28 cellular contexts compared by ENCODE assay signal in genomic region chr2:85221291-85221690, GRCh38.
DNase-seq lines count a peak whose midpoint lies in the region; ATAC-seq and TF ChIP-seq lines count a peak whose summit lies in the region.
"Had no signal": no experiment of that assay in that cellular context is flagged by ENCODE, and none has a peak within 500 bp of the region (broad histone marks: within the 10 kb centered on the region; RNA-seq: fewer than 3 reads in every experiment).

No MANE protein-coding gene starts in this region.

- H3K4me3 ChIP-seq in fibroblast of the aortic adventitia (ENCODE audit: low read depth, low read length) (no peak overlapping the region), mesenchymal stem cell (ENCODE audit: insufficient read depth in 1 of 2, low read depth in 1 of 2, low read length in 2 of 2) (no peak overlapping the region)
- H3K4me3 ChIP-seq: esophagus muscularis mucosa, GM12878, K562, lung, pancreas, smooth muscle cell, stomach, upper lobe of left lung had no signal

- no peak overlapping the region for H4K8ac ChIP-seq in mesenchymal stem cell (ENCODE audit: low read length)

- no peak overlapping the region for H3K27ac ChIP-seq in mesenchymal stem cell (ENCODE audit: low read length, poor library complexity, severe bottlenecking)
- H3K27ac ChIP-seq in substantia nigra (ENCODE audit: low read depth, low read length, poor library complexity, severe bottlenecking): no peak overlapping the region
- H3K27ac ChIP-seq: esophagus muscularis mucosa, pancreas, stomach, upper lobe of left lung had no signal

- ATAC-seq in HG03469 (IDR thresholded peaks at IDR 0.05; ENCODE audit: unreplicated experiment): no peak
- ATAC-seq: GM12878, K562, pancreas had no signal

- no peak overlapping the region for H2AFZ ChIP-seq in mesenchymal stem cell (ENCODE audit: low read depth, low read length)

- H3K9me3 Mint-ChIP-seq in HFFc6: peaks cover 7% of the 10 kb centered on the region; the same call in 1 of the 2 replicates
- H3K9me3 Mint-ChIP-seq: neural crest cell had no signal

- peak; percentile 28 for TF ChIP-seq CTCF in HFFc6 (IDR thresholded peaks at IDR 0.05)
- no peak for TF ChIP-seq CTCF in fibroblast of the aortic adventitia (IDR thresholded peaks at IDR 0.05; ENCODE audit: insufficient read depth, low read length)

- no peaks in the 10 kb centered on the region for H3K36me3 ChIP-seq in mesenchymal stem cell (ENCODE audit: control insufficient read depth in 1 of 2, insufficient read depth in 2 of 2, low read depth in 1 of 2, low read length in 2 of 2)
- H3K36me3 ChIP-seq: esophagus muscularis mucosa, pancreas, stomach, upper lobe of left lung had no signal

- no peak overlapping the region for H2BK15ac ChIP-seq in mesenchymal stem cell (ENCODE audit: low read depth, poor library complexity, severe bottlenecking)

- no peak overlapping the region for H2BK120ac ChIP-seq in mesenchymal stem cell (ENCODE audit: low read depth, low read length)

- H2AK5ac ChIP-seq in mesenchymal stem cell (ENCODE audit: low read length, severe bottlenecking): no peak overlapping the region

- H3K27ac Mint-ChIP-seq in HFFc6: no peak overlapping the region

- H3K4me2 ChIP-seq in mesenchymal stem cell (ENCODE audit: low read length, poor library complexity, severe bottlenecking): no peak overlapping the region
- H3K4me2 ChIP-seq: smooth muscle cell had no signal

- 74% methylated on average over 4 of the region's 4 CpGs for WGBS in mesenchymal stem cell

- peaks cover 22% of the 10 kb centered on the region; the same call in 1 of the 2 replicates for H3K27me3 Mint-ChIP-seq in HFFc6 (ENCODE audit: insufficient read depth)

- peaks cover 5% of the 10 kb centered on the region for H3K4me1 Mint-ChIP-seq in HFFc6 (ENCODE audit: low read depth)

- H3K27me3 ChIP-seq in mesenchymal stem cell (ENCODE audit: control insufficient read depth in 1 of 2, insufficient read depth in 1 of 2, low read length in 2 of 2): peaks cover 0 to 5% of the 10 kb centered on the region in 2 experiments
- H3K27me3 ChIP-seq: esophagus muscularis mucosa, pancreas, stomach, upper lobe of left lung had no signal

- DNase-seq in AG08395 (ENCODE audit: low spot score): peak; percentile 24
- DNase-seq in HFFc6: no peak
- DNase-seq in fibroblast of the aortic adventitia (ENCODE audit: low read depth): peak; percentile 73
- DNase-seq in mesenchymal stem cell: no peak
- no peak for DNase-seq in AG20443 (ENCODE audit: low spot score)
- no peak for DNase-seq in activated effector memory CD4-positive, alpha-beta T cell treated with Interleukin-2 at 50 U/mL for 16 hours
- no peak for DNase-seq in substantia nigra (lab: John Stamatoyannopoulos, UW)
- DNase-seq: ACHN; activated gamma-delta T cell; C1 segment of cervical spinal cord; central memory CD4-positive, alpha-beta T cell; NCI-H1105 treated with DMSO at 0.1 percent for 48 hours; NCI-H2029 treated with DMSO at 0.1 percent for 48 hours; NCI-H2227 treated with DMSO at 0.1 percent for 48 hours; NCI-H748 treated with DMSO at 0.1 percent for 48 hours; pancreas; retina; stimulated activated CD4-positive, alpha-beta T cell treated with anti-CD3 and anti-CD28 coated beads, Interleukin-2, amount 100 ng/mL, for 24 hours; stomach; T-helper 2 cell; upper lobe of left lung had no signal

- no peak overlapping the region for H2BK5ac ChIP-seq in mesenchymal stem cell (ENCODE audit: low read depth, low read length, poor library complexity, severe bottlenecking)

- no peak overlapping the region for H3K23ac ChIP-seq in mesenchymal stem cell (ENCODE audit: low read length in 2 of 2)

- peaks cover 5% of the 10 kb centered on the region for H3K4me1 ChIP-seq in mesenchymal stem cell (ENCODE audit: control insufficient read depth, insufficient read depth, low read depth, low read length)
- H3K4me1 ChIP-seq: pancreas had no signal

- no peak overlapping the region for H3K4me3 Mint-ChIP-seq in HFFc6
- H3K4me3 Mint-ChIP-seq: neural crest cell had no signal

- no peak overlapping the region for H4K91ac ChIP-seq in mesenchymal stem cell (ENCODE audit: low read length)

- H2BK12ac ChIP-seq in mesenchymal stem cell (ENCODE audit: low read length in 2 of 2): no peak overlapping the region

- peak overlapping the region; percentile 25 for H3K9ac ChIP-seq in mesenchymal stem cell (ENCODE audit: low read length)

- H3K14ac ChIP-seq in mesenchymal stem cell (ENCODE audit: low read length in 2 of 2): no peak overlapping the region

- H3K18ac ChIP-seq in mesenchymal stem cell (ENCODE audit: low read depth in 1 of 2, low read length in 2 of 2): no peak overlapping the region

- H3K79me1 ChIP-seq in mesenchymal stem cell (replicated peaks; ENCODE audit: low read length, poor library complexity, severe bottlenecking): peaks cover 3% of the 10 kb centered on the region

- H3K4ac ChIP-seq in mesenchymal stem cell (ENCODE audit: low read depth in 1 of 2, low read length in 2 of 2): no peak overlapping the region

- H3K9me3 ChIP-seq in mesenchymal stem cell (ENCODE audit: control insufficient read depth, low read length): no peaks in the 10 kb centered on the region
- H3K9me3 ChIP-seq: esophagus muscularis mucosa, pancreas, stomach, upper lobe of left lung had no signal

- H3K36me3 Mint-ChIP-seq in HFFc6 (ENCODE audit: low read depth): no peaks in the 10 kb centered on the region; the same call in 1 of the 2 replicates

Comparison
In these comparisons a context has a peak if more than half of its experiments do, and no peak if none do; other contexts are left out.
1. DNase-seq: peak in AG08395 (single experiment) and fibroblast of the aortic adventitia (single experiment); none in HFFc6 (single experiment), mesenchymal stem cell (single experiment), AG20443 (single experiment), activated effector memory CD4-positive, alpha-beta T cell treated with Interleukin-2 at 50 U/mL for 16 hours (single experiment) and substantia nigra (0 of 49).